In the genomic region with DNA sequence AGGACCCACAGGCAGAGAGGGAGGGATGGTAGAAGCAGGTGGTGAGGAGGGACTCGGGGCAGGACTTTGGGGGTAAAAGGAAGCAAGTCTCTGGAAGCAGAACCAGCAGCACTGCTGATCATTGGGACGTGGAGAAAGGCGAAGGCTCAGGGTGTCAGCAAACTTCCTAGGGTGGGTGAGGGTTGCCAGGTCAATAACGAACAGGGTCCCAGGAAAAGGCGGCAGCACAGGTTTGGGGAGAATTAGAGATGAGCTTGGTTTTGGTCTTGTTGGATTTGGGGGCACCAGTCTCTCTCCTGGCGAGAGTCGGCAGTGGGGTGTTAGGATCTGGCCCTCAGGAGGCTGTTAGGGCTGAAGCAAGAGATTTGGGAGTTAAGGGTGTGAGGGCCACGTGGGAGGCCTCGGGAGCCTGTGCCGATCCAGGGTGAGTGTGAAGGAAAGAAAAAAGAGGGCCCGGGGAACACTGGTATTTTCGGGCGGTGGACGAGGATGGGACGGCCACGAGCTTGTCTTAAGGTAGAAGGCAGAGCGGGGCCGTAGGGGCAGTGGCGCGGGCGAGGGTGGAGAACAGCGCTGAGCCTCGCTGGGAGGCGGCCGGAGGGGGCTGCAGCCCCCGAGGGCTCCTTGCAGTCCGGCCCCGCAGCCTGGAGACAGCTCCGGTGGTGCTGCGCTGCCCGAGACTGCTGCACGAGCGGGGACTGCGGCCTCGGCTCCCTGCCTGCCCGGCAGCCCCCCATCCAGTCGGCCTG, we compare ENCODE assay signal across 2 cellular contexts.
TF ChIP-seq lines count a peak whose summit lies in the region.

No MANE protein-coding gene starts in this region.

TF ChIP-seq in SK-N-SH, 30 proteins besides CTCF, POLR2A, EP300 and RAD21 (continued from another document):
- TF ChIP-seq MXI1 (IDR thresholded peaks at IDR 0.05; ENCODE audit: low read depth, low read length) (no peak), JUND (IDR thresholded peaks at IDR 0.05) (no peak), NFIC (IDR thresholded peaks at IDR 0.05; ENCODE audit: borderline replicate concordance) (no peak), MEF2A (IDR thresholded peaks at IDR 0.05; ENCODE audit: borderline replicate concordance, low read depth) (no peak), RFX5 (IDR thresholded peaks at IDR 0.05; ENCODE audit: low read length) (no peak), GATA2 (CRISPR knock-in tag; IDR thresholded peaks at IDR 0.05) (no peak), PBX3 (IDR thresholded peaks at IDR 0.05) (no peak), TEAD4 (IDR thresholded peaks at IDR 0.05; ENCODE audit: borderline replicate concordance, insufficient read depth) (no peak), YY1 (IDR thresholded peaks at IDR 0.05; ENCODE audit: low read depth) (no peak), GABPA (IDR thresholded peaks at IDR 0.05; ENCODE audit: low read depth) (no peak), SIN3A (IDR thresholded peaks at IDR 0.05; ENCODE audit: borderline replicate concordance, low read depth, low read length) (no peak), USF2 (IDR thresholded peaks at IDR 0.05; ENCODE audit: borderline replicate concordance, low read depth, low read length) (no peak)
- TF ChIP-seq, protein P1, sequence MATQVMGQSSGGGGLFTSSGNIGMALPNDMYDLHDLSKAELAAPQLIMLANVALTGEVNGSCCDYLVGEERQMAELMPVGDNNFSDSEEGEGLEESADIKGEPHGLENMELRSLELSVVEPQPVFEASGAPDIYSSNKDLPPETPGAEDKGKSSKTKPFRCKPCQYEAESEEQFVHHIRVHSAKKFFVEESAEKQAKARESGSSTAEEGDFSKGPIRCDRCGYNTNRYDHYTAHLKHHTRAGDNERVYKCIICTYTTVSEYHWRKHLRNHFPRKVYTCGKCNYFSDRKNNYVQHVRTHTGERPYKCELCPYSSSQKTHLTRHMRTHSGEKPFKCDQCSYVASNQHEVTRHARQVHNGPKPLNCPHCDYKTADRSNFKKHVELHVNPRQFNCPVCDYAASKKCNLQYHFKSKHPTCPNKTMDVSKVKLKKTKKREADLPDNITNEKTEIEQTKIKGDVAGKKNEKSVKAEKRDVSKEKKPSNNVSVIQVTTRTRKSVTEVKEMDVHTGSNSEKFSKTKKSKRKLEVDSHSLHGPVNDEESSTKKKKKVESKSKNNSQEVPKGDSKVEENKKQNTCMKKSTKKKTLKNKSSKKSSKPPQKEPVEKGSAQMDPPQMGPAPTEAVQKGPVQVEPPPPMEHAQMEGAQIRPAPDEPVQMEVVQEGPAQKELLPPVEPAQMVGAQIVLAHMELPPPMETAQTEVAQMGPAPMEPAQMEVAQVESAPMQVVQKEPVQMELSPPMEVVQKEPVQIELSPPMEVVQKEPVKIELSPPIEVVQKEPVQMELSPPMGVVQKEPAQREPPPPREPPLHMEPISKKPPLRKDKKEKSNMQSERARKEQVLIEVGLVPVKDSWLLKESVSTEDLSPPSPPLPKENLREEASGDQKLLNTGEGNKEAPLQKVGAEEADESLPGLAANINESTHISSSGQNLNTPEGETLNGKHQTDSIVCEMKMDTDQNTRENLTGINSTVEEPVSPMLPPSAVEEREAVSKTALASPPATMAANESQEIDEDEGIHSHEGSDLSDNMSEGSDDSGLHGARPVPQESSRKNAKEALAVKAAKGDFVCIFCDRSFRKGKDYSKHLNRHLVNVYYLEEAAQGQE (IDR thresholded peaks at IDR 0.05; ENCODE audit: low read depth, low read length) = no peak
- TF ChIP-seq, protein P2, sequence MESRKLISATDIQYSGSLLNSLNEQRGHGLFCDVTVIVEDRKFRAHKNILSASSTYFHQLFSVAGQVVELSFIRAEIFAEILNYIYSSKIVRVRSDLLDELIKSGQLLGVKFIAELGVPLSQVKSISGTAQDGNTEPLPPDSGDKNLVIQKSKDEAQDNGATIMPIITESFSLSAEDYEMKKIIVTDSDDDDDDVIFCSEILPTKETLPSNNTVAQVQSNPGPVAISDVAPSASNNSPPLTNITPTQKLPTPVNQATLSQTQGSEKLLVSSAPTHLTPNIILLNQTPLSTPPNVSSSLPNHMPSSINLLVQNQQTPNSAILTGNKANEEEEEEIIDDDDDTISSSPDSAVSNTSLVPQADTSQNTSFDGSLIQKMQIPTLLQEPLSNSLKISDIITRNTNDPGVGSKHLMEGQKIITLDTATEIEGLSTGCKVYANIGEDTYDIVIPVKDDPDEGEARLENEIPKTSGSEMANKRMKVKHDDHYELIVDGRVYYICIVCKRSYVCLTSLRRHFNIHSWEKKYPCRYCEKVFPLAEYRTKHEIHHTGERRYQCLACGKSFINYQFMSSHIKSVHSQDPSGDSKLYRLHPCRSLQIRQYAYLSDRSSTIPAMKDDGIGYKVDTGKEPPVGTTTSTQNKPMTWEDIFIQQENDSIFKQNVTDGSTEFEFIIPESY (IDR thresholded peaks at IDR 0.05; ENCODE audit: borderline replicate concordance, low read depth) = no peak
- TF ChIP-seq, protein P3, sequence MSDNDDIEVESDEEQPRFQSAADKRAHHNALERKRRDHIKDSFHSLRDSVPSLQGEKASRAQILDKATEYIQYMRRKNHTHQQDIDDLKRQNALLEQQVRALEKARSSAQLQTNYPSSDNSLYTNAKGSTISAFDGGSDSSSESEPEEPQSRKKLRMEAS (IDR thresholded peaks at IDR 0.05; ENCODE audit: low read depth) = no peak

TF ChIP-seq in SK-N-SH treated with all-trans-retinoic acid at 6 μM for 48 hours, 23 proteins besides CTCF, POLR2A, EP300 and RAD21 (continued from another document):
- TF ChIP-seq, protein P4, sequence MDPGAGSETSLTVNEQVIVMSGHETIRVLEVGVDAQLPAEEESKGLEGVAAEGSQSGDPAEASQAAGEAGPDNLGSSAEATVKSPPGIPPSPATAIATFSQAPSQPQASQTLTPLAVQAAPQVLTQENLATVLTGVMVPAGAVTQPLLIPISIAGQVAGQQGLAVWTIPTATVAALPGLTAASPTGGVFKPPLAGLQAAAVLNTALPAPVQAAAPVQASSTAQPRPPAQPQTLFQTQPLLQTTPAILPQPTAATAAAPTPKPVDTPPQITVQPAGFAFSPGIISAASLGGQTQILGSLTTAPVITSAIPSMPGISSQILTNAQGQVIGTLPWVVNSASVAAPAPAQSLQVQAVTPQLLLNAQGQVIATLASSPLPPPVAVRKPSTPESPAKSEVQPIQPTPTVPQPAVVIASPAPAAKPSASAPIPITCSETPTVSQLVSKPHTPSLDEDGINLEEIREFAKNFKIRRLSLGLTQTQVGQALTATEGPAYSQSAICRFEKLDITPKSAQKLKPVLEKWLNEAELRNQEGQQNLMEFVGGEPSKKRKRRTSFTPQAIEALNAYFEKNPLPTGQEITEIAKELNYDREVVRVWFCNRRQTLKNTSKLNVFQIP (CRISPR knock-in tag; IDR thresholded peaks at IDR 0.05; ENCODE audit: borderline replicate concordance, low read depth) = no peak
- no peak for TF ChIP-seq TOX (CRISPR knock-in tag; IDR thresholded peaks at IDR 0.05; ENCODE audit: borderline replicate concordance)
